In genomic region chr19:45862564-45863334, GRCh38 we compare ENCODE assay signal across 1 cellular context.
TF ChIP-seq lines count a peak whose summit lies in the region.

SYMPK (minus strand) TSS chr19:45863147; CDS start chr19:45854495, 8,652 bp downstream.

TF ChIP-seq in K562, 482 proteins besides CTCF, POLR2A, EP300 and RAD21 (continued from another document and continues in another):
- no peak for TF ChIP-seq E2F5 (CRISPR knock-in tag; IDR thresholded peaks at IDR 0.05)
- TF ChIP-seq AFF1 (IDR thresholded peaks at IDR 0.05; ENCODE audit: low read depth in 1 of 2, partially characterized antibody in 2 of 2) = peak; percentile 69 to 97
- TF ChIP-seq MAFF (IDR thresholded peaks at IDR 0.05; ENCODE audit: low read length) = no peak
- TF ChIP-seq CC2D1A (IDR thresholded peaks at IDR 0.05) = 0 out of 2 replicates have a peak, but pooled peaks have one; percentile 12
- TF ChIP-seq, protein P1, sequence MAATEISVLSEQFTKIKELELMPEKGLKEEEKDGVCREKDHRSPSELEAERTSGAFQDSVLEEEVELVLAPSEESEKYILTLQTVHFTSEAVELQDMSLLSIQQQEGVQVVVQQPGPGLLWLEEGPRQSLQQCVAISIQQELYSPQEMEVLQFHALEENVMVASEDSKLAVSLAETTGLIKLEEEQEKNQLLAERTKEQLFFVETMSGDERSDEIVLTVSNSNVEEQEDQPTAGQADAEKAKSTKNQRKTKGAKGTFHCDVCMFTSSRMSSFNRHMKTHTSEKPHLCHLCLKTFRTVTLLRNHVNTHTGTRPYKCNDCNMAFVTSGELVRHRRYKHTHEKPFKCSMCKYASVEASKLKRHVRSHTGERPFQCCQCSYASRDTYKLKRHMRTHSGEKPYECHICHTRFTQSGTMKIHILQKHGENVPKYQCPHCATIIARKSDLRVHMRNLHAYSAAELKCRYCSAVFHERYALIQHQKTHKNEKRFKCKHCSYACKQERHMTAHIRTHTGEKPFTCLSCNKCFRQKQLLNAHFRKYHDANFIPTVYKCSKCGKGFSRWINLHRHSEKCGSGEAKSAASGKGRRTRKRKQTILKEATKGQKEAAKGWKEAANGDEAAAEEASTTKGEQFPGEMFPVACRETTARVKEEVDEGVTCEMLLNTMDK (IDR thresholded peaks at IDR 0.05; ENCODE audit: borderline replicate concordance, insufficient read depth, low read depth, low read length, poor library complexity, severe bottlenecking) = no peak
- TF ChIP-seq FOSL1 (tag; conservative IDR thresholded peaks at IDR 0.05) = no peak
- TF ChIP-seq FIP1L1 (IDR thresholded peaks at IDR 0.05; ENCODE audit: low read depth, low read length, poor library complexity, severe bottlenecking) = peak; percentile 48
- TF ChIP-seq ZNF280A (IDR thresholded peaks at IDR 0.05; ENCODE audit: low read depth, partially characterized antibody) = no peak
- TF ChIP-seq, protein P2, sequence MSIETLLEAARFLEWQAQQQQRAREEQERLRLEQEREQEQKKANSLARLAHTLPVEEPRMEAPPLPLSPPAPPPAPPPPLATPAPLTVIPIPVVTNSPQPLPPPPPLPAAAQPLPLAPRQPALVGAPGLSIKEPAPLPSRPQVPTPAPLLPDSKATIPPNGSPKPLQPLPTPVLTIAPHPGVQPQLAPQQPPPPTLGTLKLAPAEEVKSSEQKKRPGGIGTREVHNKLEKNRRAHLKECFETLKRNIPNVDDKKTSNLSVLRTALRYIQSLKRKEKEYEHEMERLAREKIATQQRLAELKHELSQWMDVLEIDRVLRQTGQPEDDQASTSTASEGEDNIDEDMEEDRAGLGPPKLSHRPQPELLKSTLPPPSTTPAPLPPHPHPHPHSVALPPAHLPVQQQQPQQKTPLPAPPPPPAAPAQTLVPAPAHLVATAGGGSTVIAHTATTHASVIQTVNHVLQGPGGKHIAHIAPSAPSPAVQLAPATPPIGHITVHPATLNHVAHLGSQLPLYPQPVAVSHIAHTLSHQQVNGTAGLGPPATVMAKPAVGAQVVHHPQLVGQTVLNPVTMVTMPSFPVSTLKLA (conservative IDR thresholded peaks at IDR 0.05) = peak; percentile 72 to 80
- TF ChIP-seq ZNF41 (CRISPR knock-in tag; conservative IDR thresholded peaks at IDR 0.05) = no peak
- no peak for TF ChIP-seq THRAP3 (IDR thresholded peaks at IDR 0.05; ENCODE audit: borderline replicate concordance)
- no peak for TF ChIP-seq MTA1 (IDR thresholded peaks at IDR 0.05; ENCODE audit: borderline replicate concordance)
- TF ChIP-seq, protein P3, sequence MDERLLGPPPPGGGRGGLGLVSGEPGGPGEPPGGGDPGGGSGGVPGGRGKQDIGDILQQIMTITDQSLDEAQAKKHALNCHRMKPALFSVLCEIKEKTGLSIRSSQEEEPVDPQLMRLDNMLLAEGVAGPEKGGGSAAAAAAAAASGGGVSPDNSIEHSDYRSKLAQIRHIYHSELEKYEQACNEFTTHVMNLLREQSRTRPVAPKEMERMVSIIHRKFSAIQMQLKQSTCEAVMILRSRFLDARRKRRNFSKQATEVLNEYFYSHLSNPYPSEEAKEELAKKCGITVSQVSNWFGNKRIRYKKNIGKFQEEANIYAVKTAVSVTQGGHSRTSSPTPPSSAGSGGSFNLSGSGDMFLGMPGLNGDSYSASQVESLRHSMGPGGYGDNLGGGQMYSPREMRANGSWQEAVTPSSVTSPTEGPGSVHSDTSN (CRISPR knock-in tag; IDR thresholded peaks at IDR 0.05; ENCODE audit: low read depth) = no peak
- TF ChIP-seq, protein P3 (tag; conservative IDR thresholded peaks at IDR 0.05; ENCODE audit: low read depth) = no peak
- TF ChIP-seq POLR2G (IDR thresholded peaks at IDR 0.05; ENCODE audit: low read depth, low read length) = peak; percentile 93
- TF ChIP-seq, protein P4, sequence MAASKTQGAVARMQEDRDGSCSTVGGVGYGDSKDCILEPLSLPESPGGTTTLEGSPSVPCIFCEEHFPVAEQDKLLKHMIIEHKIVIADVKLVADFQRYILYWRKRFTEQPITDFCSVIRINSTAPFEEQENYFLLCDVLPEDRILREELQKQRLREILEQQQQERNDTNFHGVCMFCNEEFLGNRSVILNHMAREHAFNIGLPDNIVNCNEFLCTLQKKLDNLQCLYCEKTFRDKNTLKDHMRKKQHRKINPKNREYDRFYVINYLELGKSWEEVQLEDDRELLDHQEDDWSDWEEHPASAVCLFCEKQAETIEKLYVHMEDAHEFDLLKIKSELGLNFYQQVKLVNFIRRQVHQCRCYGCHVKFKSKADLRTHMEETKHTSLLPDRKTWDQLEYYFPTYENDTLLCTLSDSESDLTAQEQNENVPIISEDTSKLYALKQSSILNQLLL (CRISPR knock-in tag; IDR thresholded peaks at IDR 0.05; ENCODE audit: borderline replicate concordance) = no peak
- no peak for TF ChIP-seq TAF15 (IDR thresholded peaks at IDR 0.05; ENCODE audit: low read depth, low read length)
- TF ChIP-seq, protein P5, sequence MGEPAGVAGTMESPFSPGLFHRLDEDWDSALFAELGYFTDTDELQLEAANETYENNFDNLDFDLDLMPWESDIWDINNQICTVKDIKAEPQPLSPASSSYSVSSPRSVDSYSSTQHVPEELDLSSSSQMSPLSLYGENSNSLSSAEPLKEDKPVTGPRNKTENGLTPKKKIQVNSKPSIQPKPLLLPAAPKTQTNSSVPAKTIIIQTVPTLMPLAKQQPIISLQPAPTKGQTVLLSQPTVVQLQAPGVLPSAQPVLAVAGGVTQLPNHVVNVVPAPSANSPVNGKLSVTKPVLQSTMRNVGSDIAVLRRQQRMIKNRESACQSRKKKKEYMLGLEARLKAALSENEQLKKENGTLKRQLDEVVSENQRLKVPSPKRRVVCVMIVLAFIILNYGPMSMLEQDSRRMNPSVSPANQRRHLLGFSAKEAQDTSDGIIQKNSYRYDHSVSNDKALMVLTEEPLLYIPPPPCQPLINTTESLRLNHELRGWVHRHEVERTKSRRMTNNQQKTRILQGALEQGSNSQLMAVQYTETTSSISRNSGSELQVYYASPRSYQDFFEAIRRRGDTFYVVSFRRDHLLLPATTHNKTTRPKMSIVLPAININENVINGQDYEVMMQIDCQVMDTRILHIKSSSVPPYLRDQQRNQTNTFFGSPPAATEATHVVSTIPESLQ (CRISPR knock-in tag; IDR thresholded peaks at IDR 0.05) = no peak
- TF ChIP-seq ZNF263 (CRISPR knock-in tag; IDR thresholded peaks at IDR 0.05; ENCODE audit: borderline replicate concordance) = no peak
- TF ChIP-seq SRSF3 (IDR thresholded peaks at IDR 0.05; ENCODE audit: insufficient read depth, low read length) = no peak
- peak; percentile 72; the same call in 1 of the 2 replicates for TF ChIP-seq NR2C2 (CRISPR knock-in tag; IDR thresholded peaks at IDR 0.05)
- TF ChIP-seq NR2C2 (tag; IDR thresholded peaks at IDR 0.05) = peak; percentile 90; the same call in 1 of the 2 replicates
- no peak for TF ChIP-seq ZNF586 (CRISPR knock-in tag; conservative IDR thresholded peaks at IDR 0.05)
- peak; percentile 47 for TF ChIP-seq POLR2H (tag; IDR thresholded peaks at IDR 0.05; ENCODE audit: low read depth)
- no peak for TF ChIP-seq ZNF609 (CRISPR knock-in tag; IDR thresholded peaks at IDR 0.05; ENCODE audit: borderline replicate concordance)
- no peak; a peak in 1 of 4 replicates for TF ChIP-seq ZNF639 (CRISPR knock-in tag; conservative IDR thresholded peaks at IDR 0.05 in 1 of 2, IDR thresholded peaks at IDR 0.05 in 1 of 2)
- TF ChIP-seq ZNF431 (CRISPR knock-in tag; IDR thresholded peaks at IDR 0.05) = no peak
- TF ChIP-seq TBL1XR1 (IDR thresholded peaks at IDR 0.05; ENCODE audit: low read length in 2 of 2) = no peak
- TF ChIP-seq POLR2B (IDR thresholded peaks at IDR 0.05; ENCODE audit: low read depth, partially characterized antibody) = peak; percentile 73
